Comparison of ENCODE assay signal across 1 cellular context in the genomic region with DNA sequence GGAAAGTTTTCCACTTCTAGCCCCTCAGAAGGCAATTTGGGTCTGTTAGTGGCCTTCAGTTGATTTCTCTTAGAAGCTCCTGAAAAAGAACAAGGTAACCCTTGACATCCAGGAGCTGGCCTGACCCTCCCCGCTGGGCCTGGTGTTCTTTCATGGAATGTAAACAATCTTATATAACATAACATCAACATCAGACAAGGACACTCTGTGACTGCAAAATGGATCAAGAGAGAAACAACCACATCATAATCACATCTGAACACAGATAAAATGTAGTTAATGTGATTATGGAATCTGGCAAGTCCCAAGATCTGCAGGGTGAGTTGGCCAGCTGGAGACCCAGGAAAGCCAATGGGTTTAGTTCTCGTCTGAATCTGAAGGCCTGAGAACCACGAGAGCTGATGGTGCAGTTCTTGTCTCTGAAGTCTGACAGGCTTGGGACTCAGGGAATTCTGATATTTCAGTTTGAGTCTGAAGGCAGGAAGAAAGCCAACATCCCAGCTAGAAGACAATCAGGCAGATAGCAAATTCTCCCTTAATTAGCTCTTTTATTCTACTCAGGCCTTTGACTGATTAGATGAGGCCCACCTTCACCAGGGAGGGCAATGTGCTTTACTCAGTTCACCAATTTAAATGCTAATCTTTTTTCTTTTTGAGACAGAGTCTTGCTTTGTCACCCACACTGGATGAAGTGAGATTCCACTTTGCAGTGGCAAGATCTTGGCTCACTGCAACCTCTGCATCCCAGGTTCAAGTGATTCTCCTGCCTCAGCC.
TF ChIP-seq lines count a peak whose summit lies in the region.

No MANE protein-coding gene starts in this region.

TF ChIP-seq in HepG2, 621 proteins besides CTCF, POLR2A, EP300 and RAD21 (continued from another document):
- TF ChIP-seq, protein P1, sequence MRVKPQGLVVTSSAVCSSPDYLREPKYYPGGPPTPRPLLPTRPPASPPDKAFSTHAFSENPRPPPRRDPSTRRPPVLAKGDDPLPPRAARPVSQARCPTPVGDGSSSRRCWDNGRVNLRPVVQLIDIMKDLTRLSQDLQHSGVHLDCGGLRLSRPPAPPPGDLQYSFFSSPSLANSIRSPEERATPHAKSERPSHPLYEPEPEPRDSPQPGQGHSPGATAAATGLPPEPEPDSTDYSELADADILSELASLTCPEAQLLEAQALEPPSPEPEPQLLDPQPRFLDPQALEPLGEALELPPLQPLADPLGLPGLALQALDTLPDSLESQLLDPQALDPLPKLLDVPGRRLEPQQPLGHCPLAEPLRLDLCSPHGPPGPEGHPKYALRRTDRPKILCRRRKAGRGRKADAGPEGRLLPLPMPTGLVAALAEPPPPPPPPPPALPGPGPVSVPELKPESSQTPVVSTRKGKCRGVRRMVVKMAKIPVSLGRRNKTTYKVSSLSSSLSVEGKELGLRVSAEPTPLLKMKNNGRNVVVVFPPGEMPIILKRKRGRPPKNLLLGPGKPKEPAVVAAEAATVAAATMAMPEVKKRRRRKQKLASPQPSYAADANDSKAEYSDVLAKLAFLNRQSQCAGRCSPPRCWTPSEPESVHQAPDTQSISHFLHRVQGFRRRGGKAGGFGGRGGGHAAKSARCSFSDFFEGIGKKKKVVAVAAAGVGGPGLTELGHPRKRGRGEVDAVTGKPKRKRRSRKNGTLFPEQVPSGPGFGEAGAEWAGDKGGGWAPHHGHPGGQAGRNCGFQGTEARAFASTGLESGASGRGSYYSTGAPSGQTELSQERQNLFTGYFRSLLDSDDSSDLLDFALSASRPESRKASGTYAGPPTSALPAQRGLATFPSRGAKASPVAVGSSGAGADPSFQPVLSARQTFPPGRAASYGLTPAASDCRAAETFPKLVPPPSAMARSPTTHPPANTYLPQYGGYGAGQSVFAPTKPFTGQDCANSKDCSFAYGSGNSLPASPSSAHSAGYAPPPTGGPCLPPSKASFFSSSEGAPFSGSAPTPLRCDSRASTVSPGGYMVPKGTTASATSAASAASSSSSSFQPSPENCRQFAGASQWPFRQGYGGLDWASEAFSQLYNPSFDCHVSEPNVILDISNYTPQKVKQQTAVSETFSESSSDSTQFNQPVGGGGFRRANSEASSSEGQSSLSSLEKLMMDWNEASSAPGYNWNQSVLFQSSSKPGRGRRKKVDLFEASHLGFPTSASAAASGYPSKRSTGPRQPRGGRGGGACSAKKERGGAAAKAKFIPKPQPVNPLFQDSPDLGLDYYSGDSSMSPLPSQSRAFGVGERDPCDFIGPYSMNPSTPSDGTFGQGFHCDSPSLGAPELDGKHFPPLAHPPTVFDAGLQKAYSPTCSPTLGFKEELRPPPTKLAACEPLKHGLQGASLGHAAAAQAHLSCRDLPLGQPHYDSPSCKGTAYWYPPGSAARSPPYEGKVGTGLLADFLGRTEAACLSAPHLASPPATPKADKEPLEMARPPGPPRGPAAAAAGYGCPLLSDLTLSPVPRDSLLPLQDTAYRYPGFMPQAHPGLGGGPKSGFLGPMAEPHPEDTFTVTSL (CRISPR knock-in tag; IDR thresholded peaks at IDR 0.05; ENCODE audit: borderline replicate concordance): peak; percentile 17; the same call in 1 of the 2 replicates
- peak; percentile 24; the same call in 1 of the 2 replicates for TF ChIP-seq RARA (CRISPR knock-in tag; IDR thresholded peaks at IDR 0.05)
- TF ChIP-seq TEAD3 (CRISPR knock-in tag; optimal IDR thresholded peaks at IDR 0.05; ENCODE audit: borderline replicate concordance): peak; percentile 70
- no peak for TF ChIP-seq FOXP1 (IDR thresholded peaks at IDR 0.05)
- 0 out of 2 replicates have a peak, but pooled peaks have one; percentile 22 for TF ChIP-seq FOXP1 (CRISPR knock-in tag; IDR thresholded peaks at IDR 0.05)
